In the genomic region with DNA sequence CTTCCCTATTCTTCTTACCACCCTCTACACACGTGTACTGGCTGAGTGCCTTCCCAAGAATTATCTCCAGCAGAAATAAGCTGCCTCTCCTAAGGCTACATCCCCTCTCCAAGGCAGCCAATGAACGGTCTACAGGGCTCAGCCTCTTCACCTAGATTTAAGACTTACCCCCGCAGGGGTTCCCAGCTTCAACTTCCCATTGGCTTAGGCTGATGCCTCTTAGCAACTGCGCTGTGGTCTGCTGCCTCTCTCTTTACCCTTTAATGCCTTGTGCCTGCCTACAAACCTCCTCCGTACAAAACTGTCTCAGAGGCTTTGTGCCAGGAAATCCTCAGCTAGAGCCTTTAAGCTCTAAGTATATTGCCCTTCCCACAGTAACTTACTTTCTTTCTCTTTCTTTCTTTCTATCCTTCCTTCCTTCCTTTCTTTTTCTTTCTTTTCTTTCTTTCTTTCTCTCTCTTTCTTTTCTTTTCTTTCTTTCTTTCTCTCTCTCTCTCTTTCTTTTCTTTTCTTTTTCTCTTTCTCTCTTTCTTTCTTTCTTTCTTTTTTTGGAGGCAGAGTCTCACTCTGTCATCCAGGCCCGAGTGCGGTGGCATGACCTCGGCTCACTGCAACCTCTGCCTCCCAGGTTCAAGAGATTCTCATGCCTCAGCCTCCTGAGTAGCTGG, we compare ENCODE assay signal across 25 cellular contexts. TPM values are rescaled to one million over a fixed set of nuclear protein-coding genes. Genes with fewer than 3 reads are reported as not detected.
DNase-seq lines count a peak whose midpoint lies in the region; ATAC-seq and TF ChIP-seq lines count a peak whose summit lies in the region.
"Had no signal": no experiment of that assay in that cellular context is flagged by ENCODE, and none has a peak within 500 bp of the region (broad histone marks: within the 10 kb centered on the region; RNA-seq: fewer than 3 reads in every experiment).

No MANE protein-coding gene starts in this region.

- H3K4me1 ChIP-seq in right cardiac atrium (ENCODE audit: control insufficient read depth, insufficient read depth, low read length) (peaks cover 1% of the 10 kb centered on the region), sigmoid colon (no peaks in the 10 kb centered on the region)
- H3K4me1 ChIP-seq: esophagus squamous epithelium, psoas muscle, tibial artery had no signal

- DNase-seq in right cardiac atrium (no peak), left ventricle myocardium superior (no peak), iPS-NIHi7 (ENCODE audit: extremely low spot score) (peak; percentile 49), sigmoid colon (no peak)
- no peak for DNase-seq in stimulated activated CD4-positive, alpha-beta T cell treated with anti-CD3 and anti-CD28 coated beads, Interleukin-12 subunit alpha, Interleukin-12 subunit beta, amount 100 ng/mL, for 4 hours
- DNase-seq: activated CD4-positive, alpha-beta T cell treated with anti-CD3 and anti-CD28 coated beads for 1 hour; activated CD8-positive, alpha-beta memory T cell treated with anti-CD3 and anti-CD28 coated beads, Interleukin-2, amount 10 ng/mL, durations not matched to agents 7 days and 5 days; activated effector memory CD4-positive, alpha-beta T cell treated with Interleukin-2 at 50 U/mL for 16 hours; CD4-positive, CD25-positive, alpha-beta regulatory T cell; DMS53; effector CD8-positive, alpha-beta T cell; esophagus squamous epithelium; glutamatergic neuron; GM23248; natural killer cell; NCI-H187; NCI-H446 treated with DMSO at 0.1 percent for 48 hours; psoas muscle; SHP77; tibial artery had no signal

- no peak overlapping the region for H3K4me3 ChIP-seq in right cardiac atrium (ENCODE audit: low read length)
- no peak overlapping the region for H3K4me3 ChIP-seq in sigmoid colon
- H3K4me3 ChIP-seq: cardiac muscle cell, esophagus squamous epithelium, GM23248, psoas muscle, tibial artery had no signal

- intact Hi-C loops in right cardiac atrium (cut with DNase I), result loop anchor here in 1 of 4 donors (10.0 kb wide), 1 partner anchor 114 kb away; no protein-coding TSS in a partner anchor
- intact Hi-C loops in left ventricle myocardium superior (cut with micrococcal nuclease), result loop anchor here (10.0 kb wide), 1 partner anchor 94 kb away; no protein-coding TSS in a partner anchor
- intact Hi-C loops in sigmoid colon (cut with DNase I), result no loop called here

- H3K27me3 ChIP-seq in right cardiac atrium (ENCODE audit: control insufficient read depth, insufficient read depth) (no peaks in the 10 kb centered on the region), sigmoid colon (no peaks in the 10 kb centered on the region)
- H3K27me3 ChIP-seq: esophagus squamous epithelium, tibial artery had no signal

- no peak for TF ChIP-seq POLR2A in sigmoid colon (IDR thresholded peaks at IDR 0.05)

- no peak for TF ChIP-seq EP300 in sigmoid colon (IDR thresholded peaks at IDR 0.05)

- peak in 1 of 2 donors; percentile 39 for ATAC-seq in right cardiac atrium
- ATAC-seq in left ventricle myocardium superior, result no peak
- peak; percentile 11; the same call in 2 of the 3 replicates for ATAC-seq in SK-N-SH treated with all-trans-retinoic acid at 6 μM for 48 hours
- no peak for ATAC-seq in HG03095 (IDR thresholded peaks at IDR 0.05; ENCODE audit: unreplicated experiment)
- ATAC-seq in GM18870 (IDR thresholded peaks at IDR 0.05; ENCODE audit: unreplicated experiment), result no peak
- ATAC-seq: activated CD8-positive, alpha-beta memory T cell treated with anti-CD3 and anti-CD28 coated beads, Interleukin-2, amount 10 ng/mL, durations not matched to agents 7 days and 5 days; natural killer cell had no signal

- whole genome bisulfite sequencing in right cardiac atrium, result 76% methylated on average over 8 of the region's 8 CpGs
- WGBS in sigmoid colon, 2 donors, result 72 to 88% methylated on average over 8 of the region's 8 CpGs

- peak overlapping the region; percentile 67 for H3K27ac ChIP-seq in right cardiac atrium (ENCODE audit: low read length)
- no peak overlapping the region for H3K27ac ChIP-seq in sigmoid colon
- H3K27ac ChIP-seq: cardiac muscle cell, esophagus squamous epithelium, GM23248, psoas muscle, tibial artery had no signal

- no peaks in the 10 kb centered on the region for H3K36me3 ChIP-seq in sigmoid colon
- H3K36me3 ChIP-seq: cardiac muscle cell, esophagus squamous epithelium, tibial artery had no signal

- H3K9me3 ChIP-seq in right cardiac atrium (ENCODE audit: control insufficient read depth, low read length) (no peaks in the 10 kb centered on the region), sigmoid colon (no peaks in the 10 kb centered on the region)
- H3K9me3 ChIP-seq: esophagus squamous epithelium, psoas muscle, tibial artery had no signal

- TF ChIP-seq CTCF in sigmoid colon (IDR thresholded peaks at IDR 0.05), result no peak

TF ChIP-seq in SK-N-SH treated with all-trans-retinoic acid at 6 μM for 48 hours, 23 proteins besides CTCF, POLR2A, EP300 and RAD21 (continues in another document):
- TF ChIP-seq GLIS3 (CRISPR knock-in tag; IDR thresholded peaks at IDR 0.05) (no peak), ZNF565 (CRISPR knock-in tag; conservative IDR thresholded peaks at IDR 0.05; ENCODE audit: low read depth) (no peak), CSDC2 (CRISPR knock-in tag; IDR thresholded peaks at IDR 0.05) (no peak), SNAI2 (CRISPR knock-in tag; IDR thresholded peaks at IDR 0.05) (no peak), TOX (CRISPR knock-in tag; IDR thresholded peaks at IDR 0.05; ENCODE audit: borderline replicate concordance) (no peak), RARB (CRISPR knock-in tag; IDR thresholded peaks at IDR 0.05) (no peak), PPARA (CRISPR knock-in tag; IDR thresholded peaks at IDR 0.05; ENCODE audit: borderline replicate concordance) (no peak), ISL1 (CRISPR knock-in tag; IDR thresholded peaks at IDR 0.05) (no peak), ARNTL (CRISPR knock-in tag; IDR thresholded peaks at IDR 0.05; ENCODE audit: borderline replicate concordance, low read depth) (no peak), TCF4 (CRISPR knock-in tag; IDR thresholded peaks at IDR 0.05; ENCODE audit: borderline replicate concordance) (no peak), OSR1 (CRISPR knock-in tag; IDR thresholded peaks at IDR 0.05) (no peak), ZNF8 (CRISPR knock-in tag; IDR thresholded peaks at IDR 0.05) (no peak)
- TF ChIP-seq, protein P1, sequence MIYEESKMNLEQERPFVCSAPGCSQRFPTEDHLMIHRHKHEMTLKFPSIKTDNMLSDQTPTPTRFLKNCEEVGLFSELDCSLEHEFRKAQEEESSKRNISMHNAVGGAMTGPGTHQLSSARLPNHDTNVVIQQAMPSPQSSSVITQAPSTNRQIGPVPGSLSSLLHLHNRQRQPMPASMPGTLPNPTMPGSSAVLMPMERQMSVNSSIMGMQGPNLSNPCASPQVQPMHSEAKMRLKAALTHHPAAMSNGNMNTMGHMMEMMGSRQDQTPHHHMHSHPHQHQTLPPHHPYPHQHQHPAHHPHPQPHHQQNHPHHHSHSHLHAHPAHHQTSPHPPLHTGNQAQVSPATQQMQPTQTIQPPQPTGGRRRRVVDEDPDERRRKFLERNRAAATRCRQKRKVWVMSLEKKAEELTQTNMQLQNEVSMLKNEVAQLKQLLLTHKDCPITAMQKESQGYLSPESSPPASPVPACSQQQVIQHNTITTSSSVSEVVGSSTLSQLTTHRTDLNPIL (CRISPR knock-in tag; IDR thresholded peaks at IDR 0.05; ENCODE audit: low read depth), result no peak
- TF ChIP-seq, protein P2, sequence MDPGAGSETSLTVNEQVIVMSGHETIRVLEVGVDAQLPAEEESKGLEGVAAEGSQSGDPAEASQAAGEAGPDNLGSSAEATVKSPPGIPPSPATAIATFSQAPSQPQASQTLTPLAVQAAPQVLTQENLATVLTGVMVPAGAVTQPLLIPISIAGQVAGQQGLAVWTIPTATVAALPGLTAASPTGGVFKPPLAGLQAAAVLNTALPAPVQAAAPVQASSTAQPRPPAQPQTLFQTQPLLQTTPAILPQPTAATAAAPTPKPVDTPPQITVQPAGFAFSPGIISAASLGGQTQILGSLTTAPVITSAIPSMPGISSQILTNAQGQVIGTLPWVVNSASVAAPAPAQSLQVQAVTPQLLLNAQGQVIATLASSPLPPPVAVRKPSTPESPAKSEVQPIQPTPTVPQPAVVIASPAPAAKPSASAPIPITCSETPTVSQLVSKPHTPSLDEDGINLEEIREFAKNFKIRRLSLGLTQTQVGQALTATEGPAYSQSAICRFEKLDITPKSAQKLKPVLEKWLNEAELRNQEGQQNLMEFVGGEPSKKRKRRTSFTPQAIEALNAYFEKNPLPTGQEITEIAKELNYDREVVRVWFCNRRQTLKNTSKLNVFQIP (CRISPR knock-in tag; IDR thresholded peaks at IDR 0.05; ENCODE audit: borderline replicate concordance, low read depth), result no peak
- TF ChIP-seq, protein P3, sequence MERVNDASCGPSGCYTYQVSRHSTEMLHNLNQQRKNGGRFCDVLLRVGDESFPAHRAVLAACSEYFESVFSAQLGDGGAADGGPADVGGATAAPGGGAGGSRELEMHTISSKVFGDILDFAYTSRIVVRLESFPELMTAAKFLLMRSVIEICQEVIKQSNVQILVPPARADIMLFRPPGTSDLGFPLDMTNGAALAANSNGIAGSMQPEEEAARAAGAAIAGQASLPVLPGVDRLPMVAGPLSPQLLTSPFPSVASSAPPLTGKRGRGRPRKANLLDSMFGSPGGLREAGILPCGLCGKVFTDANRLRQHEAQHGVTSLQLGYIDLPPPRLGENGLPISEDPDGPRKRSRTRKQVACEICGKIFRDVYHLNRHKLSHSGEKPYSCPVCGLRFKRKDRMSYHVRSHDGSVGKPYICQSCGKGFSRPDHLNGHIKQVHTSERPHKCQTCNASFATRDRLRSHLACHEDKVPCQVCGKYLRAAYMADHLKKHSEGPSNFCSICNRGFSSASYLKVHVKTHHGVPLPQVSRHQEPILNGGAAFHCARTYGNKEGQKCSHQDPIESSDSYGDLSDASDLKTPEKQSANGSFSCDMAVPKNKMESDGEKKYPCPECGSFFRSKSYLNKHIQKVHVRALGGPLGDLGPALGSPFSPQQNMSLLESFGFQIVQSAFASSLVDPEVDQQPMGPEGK (CRISPR knock-in tag; IDR thresholded peaks at IDR 0.05; ENCODE audit: borderline replicate concordance), result no peak

RNA-seq across cellular contexts. Expression of a gene that starts 15.1 kb away (rescaled TPM):
- 1 to 10 TPM; 3.2 to 6.0 (median 4.9) TPM for total RNA-seq in right cardiac atrium
- 6.3 TPM for polyA plus RNA-seq in right cardiac atrium
- 3.7 TPM for total RNA-seq in left ventricle myocardium superior
- total RNA-seq in sigmoid colon, result 1 to 10 TPM; 3.9 to 8.0 (median 6.1) TPM
- polyA plus RNA-seq in sigmoid colon, result 1 to 10 TPM; 8.0 to 9.5 (median 9.0) TPM

RNA-seq across cellular contexts. Expression of a gene that starts 33.8 kb away (rescaled TPM):
- total RNA-seq in right cardiac atrium, result 1 to 10 TPM in 2 of 4 donors, under 1 TPM in 2; 0.93 to 1.9 (median 1.0) TPM
- polyA plus RNA-seq in right cardiac atrium, result 1.6 TPM
- total RNA-seq in left ventricle myocardium superior, result 12.4 TPM
- 10 to 100 TPM in 1 of 4 donors, 1 to 10 TPM in 1, under 1 TPM in 2; 0.81 to 11.4 (median 4.8) TPM for total RNA-seq in sigmoid colon
- 1 to 10 TPM in 1 of 3 donors, under 1 TPM in 1, not detected in 1; 0.41 to 4.8 TPM for polyA plus RNA-seq in sigmoid colon
- total RNA-seq: activated CD8-positive, alpha-beta memory T cell treated with anti-CD3 and anti-CD28 coated beads, Interleukin-2, amount 10 ng/mL, durations not matched to agents 7 days and 5 days; CD4-positive, CD25-positive, alpha-beta regulatory T cell; GM23248; natural killer cell had no signal
- polyA plus RNA-seq: cardiac muscle cell; CD4-positive, CD25-positive, alpha-beta regulatory T cell; GM23248 had no signal

RNA-seq across cellular contexts. Expression of a gene that starts 35.0 kb away (rescaled TPM):
- total RNA-seq in right cardiac atrium (10 to 100 TPM; 45.0 to 92.4 (median 76.9) TPM), left ventricle myocardium superior (98.2 TPM), sigmoid colon (not detected)
- polyA plus RNA-seq in right cardiac atrium (34.2 TPM), sigmoid colon (under 1 TPM in 2 of 3 donors, not detected in 1; 0.16 to 0.60 TPM)
- total RNA-seq: activated CD8-positive, alpha-beta memory T cell treated with anti-CD3 and anti-CD28 coated beads, Interleukin-2, amount 10 ng/mL, durations not matched to agents 7 days and 5 days; esophagus squamous epithelium; GM23248; lung microvascular endothelial cell had no signal
- polyA plus RNA-seq: CD4-positive, CD25-positive, alpha-beta regulatory T cell; GM23248 had no signal

Comparison
In these comparisons a context has a peak if more than half of its experiments do, and no peak if none do; other contexts are left out.
1. RNA of a gene that starts 35.0 kb away (total RNA-seq): 98.2 TPM in left ventricle myocardium superior (single experiment) and 45.0 to 92.4 TPM in right cardiac atrium; not detected in sigmoid colon; every median in the first group is over 10 times any median in the second.